8 cellular contexts compared by ENCODE assay signal in the genomic region with DNA sequence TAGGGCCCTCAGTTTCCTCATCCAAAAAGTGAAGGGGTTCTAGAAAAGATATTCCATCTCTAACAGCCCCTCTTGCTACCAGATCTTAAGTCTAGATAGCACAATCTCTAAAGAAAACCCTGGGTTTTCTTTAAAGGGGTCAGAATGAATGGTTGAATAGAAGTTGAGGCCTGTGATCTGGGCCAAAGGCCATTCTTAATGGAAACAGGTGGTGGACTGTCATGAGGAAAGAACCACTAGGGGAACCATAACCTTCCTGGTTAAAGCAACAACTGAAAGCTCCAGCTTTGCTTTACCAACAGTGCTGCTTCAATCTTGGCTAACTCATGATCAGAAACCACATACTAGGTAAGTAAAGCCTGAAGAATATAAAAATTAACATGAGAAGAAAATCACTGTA. TPM values are rescaled to one million over a fixed set of nuclear protein-coding genes. Genes with fewer than 3 reads are reported as not detected.
DNase-seq lines count a peak whose midpoint lies in the region; ATAC-seq, FAIRE-seq and TF ChIP-seq lines count a peak whose summit lies in the region.

No MANE protein-coding gene starts in this region.

- peaks cover 41% of the 10 kb centered on the region for H3K36me3 ChIP-seq in RWPE2 (ENCODE audit: low read depth)
- H3K36me3 ChIP-seq in testis (ENCODE audit: low read depth, missing control alignments): no peaks in the 10 kb centered on the region

- H3K27me3 ChIP-seq in RWPE2 (ENCODE audit: insufficient read depth, poor library complexity, severe bottlenecking) (no peaks in the 10 kb centered on the region), testis (no peaks in the 10 kb centered on the region)

- H3K9me3 ChIP-seq in RWPE2 (ENCODE audit: severe bottlenecking): no peaks in the 10 kb centered on the region
- H3K9me3 ChIP-seq in testis: no peaks in the 10 kb centered on the region

- POLR2A ChIA-PET in AG04449 (lab: Yijun Ruan, JAX): no interaction called here

- H3K4me3 ChIP-seq in AG04449 (ENCODE audit: low read depth, low read length) (peak overlapping the region; percentile 27), RWPE2 (ENCODE audit: severe bottlenecking) (peak overlapping the region; percentile 75), testis (no peak overlapping the region)

- TF ChIP-seq CTCF in AG04449 (IDR thresholded peaks at IDR 0.05; ENCODE audit: insufficient read depth, low read length, missing control alignments) (peak; percentile 9), RWPE2 (IDR thresholded peaks at IDR 0.05; ENCODE audit: poor library complexity, severe bottlenecking) (peak; percentile 35), testis (IDR thresholded peaks at IDR 0.05) (no peak)

- intact Hi-C loops in testis (cut with DNase I; ENCODE audit: low total_unique reads): no loop called here

- ATAC-seq in RWPE2 (ENCODE audit: low read depth) (no peak), left lobe of liver (no peak)

- DNase-seq in AG04449 (ENCODE audit: low read depth, low spot score) (no peak), GM12891 (ENCODE audit: insufficient read length, low spot score) (no peak), RWPE2 (ENCODE audit: low spot score) (no peak), epithelial cell of prostate (ENCODE audit: low read depth, low spot score) (no peak), renal cortical epithelial cell (ENCODE audit: low read depth) (peak; percentile 58), NCI-H510A treated with DMSO at 0.1 percent for 48 hours (lab: John Stamatoyannopoulos, UW) (no peak), left lobe of liver (ENCODE audit: low spot score) (no peak), testis (no peak)

- FAIRE-seq in GM12891 (lab: Jason Lieb, UNC): peak; percentile 56

- H3K27ac ChIP-seq in RWPE2 (ENCODE audit: poor library complexity, severe bottlenecking): peak overlapping the region; percentile 82
- H3K27ac ChIP-seq in epithelial cell of prostate: peak overlapping the region; percentile 87
- no peak overlapping the region for H3K27ac ChIP-seq in testis

- H3K4me1 ChIP-seq in RWPE2 (ENCODE audit: insufficient read depth, poor library complexity, severe bottlenecking): peaks cover 30% of the 10 kb centered on the region
- H3K4me1 ChIP-seq in testis: peaks cover 16% of the 10 kb centered on the region

- no peak for TF ChIP-seq POLR2A in GM12891 (IDR thresholded peaks at IDR 0.05; ENCODE audit: low read depth, low read length)
- TF ChIP-seq POLR2A in testis (IDR thresholded peaks at IDR 0.05): no peak

- CTCF ChIA-PET in AG04449 (lab: Yijun Ruan, JAX): interaction anchor here (0.7 to 7.1 kb wide), 12 partner anchors 12 to 98 kb away, joined by 3 to 95 read pairs (median 6); a partner anchor contains a TSS

TF ChIP-seq in GM12891, 5 proteins besides CTCF, POLR2A, EP300 and RAD21:
- no peak for TF ChIP-seq POLR2AphosphoS5 (IDR thresholded peaks at IDR 0.05; ENCODE audit: low read depth, low read length)
- TF ChIP-seq TAF1 (IDR thresholded peaks at IDR 0.05; ENCODE audit: low read depth, low read length): no peak
- no peak for TF ChIP-seq POU2F2 (IDR thresholded peaks at IDR 0.05; ENCODE audit: low read depth, low read length)
TF ChIP-seq in GM12891: peak in this region for 0.

RNA-seq across cellular contexts. Expression of a gene that starts 1.8 kb away (rescaled TPM):
- polyA plus RNA-seq in GM12891 (2012; ENCODE audit: low read depth, missing spikeins): 25.7 TPM
- total RNA-seq in renal cortical epithelial cell (76.8 and 137 TPM in 2 replicates), left lobe of liver (78.4 TPM), testis (100 to 1,000 TPM; 193 to 208 TPM)
- 74.3 TPM for polyA plus RNA-seq in testis (ENCODE audit: insufficient read depth, low read depth, low replicate concordance)

RNA-seq across cellular contexts. Expression of a gene that starts 14.3 kb away (rescaled TPM):
- 58.2 TPM for polyA plus RNA-seq in GM12891 (2012; ENCODE audit: low read depth, missing spikeins)
- 94.0 and 135 TPM in 2 replicates for total RNA-seq in renal cortical epithelial cell
- total RNA-seq in left lobe of liver: 23.8 TPM
- 100 to 1,000 TPM; 204 to 239 TPM for total RNA-seq in testis
- 172 TPM for polyA plus RNA-seq in testis (ENCODE audit: insufficient read depth, low read depth, low replicate concordance)

RNA-seq across cellular contexts. Expression of a gene that starts 27.7 kb away (rescaled TPM):
- polyA plus RNA-seq in GM12891 (2012; ENCODE audit: low read depth, missing spikeins): 16.9 TPM
- total RNA-seq in renal cortical epithelial cell (28.1 and 31.7 TPM in 2 replicates), left lobe of liver (7.0 TPM), testis (10 to 100 TPM; 27.8 to 35.5 TPM)
- 35.9 TPM for polyA plus RNA-seq in testis (ENCODE audit: insufficient read depth, low read depth, low replicate concordance)

RNA-seq across cellular contexts. Expression of a gene that starts 27.8 kb away (rescaled TPM):
- 109 TPM for polyA plus RNA-seq in GM12891 (2012; ENCODE audit: low read depth, missing spikeins)
- total RNA-seq in renal cortical epithelial cell: 61.1 and 64.7 TPM in 2 replicates
- 58.2 TPM for total RNA-seq in left lobe of liver
- 10 to 100 TPM; 69.8 to 88.5 TPM for total RNA-seq in testis
- polyA plus RNA-seq in testis (ENCODE audit: insufficient read depth, low read depth, low replicate concordance): 121 TPM

RNA-seq across cellular contexts. Expression of a gene that starts 35.4 kb away (rescaled TPM):
- polyA plus RNA-seq in GM12891 (2012; ENCODE audit: low read depth, missing spikeins): not detected
- total RNA-seq in renal cortical epithelial cell (not detected in 2 replicates), left lobe of liver (not detected), testis (not detected)
- 1.1 TPM for polyA plus RNA-seq in testis (ENCODE audit: insufficient read depth, low read depth, low replicate concordance)

Comparison
In these comparisons a context has a peak if more than half of its experiments do, and no peak if none do; other contexts are left out.
1. H3K4me3 ChIP-seq: peak in AG04449 (single experiment) and RWPE2 (single experiment); none in testis (0 of 2).
2. CTCF ChIP-seq: peak in AG04449 (single experiment) and RWPE2 (single experiment); none in testis (0 of 3).
3. H3K27ac ChIP-seq: peak in RWPE2 (single experiment) and epithelial cell of prostate (single experiment); none in testis (0 of 2).